ENCODE assay signal across 15 cellular contexts in the genomic region with DNA sequence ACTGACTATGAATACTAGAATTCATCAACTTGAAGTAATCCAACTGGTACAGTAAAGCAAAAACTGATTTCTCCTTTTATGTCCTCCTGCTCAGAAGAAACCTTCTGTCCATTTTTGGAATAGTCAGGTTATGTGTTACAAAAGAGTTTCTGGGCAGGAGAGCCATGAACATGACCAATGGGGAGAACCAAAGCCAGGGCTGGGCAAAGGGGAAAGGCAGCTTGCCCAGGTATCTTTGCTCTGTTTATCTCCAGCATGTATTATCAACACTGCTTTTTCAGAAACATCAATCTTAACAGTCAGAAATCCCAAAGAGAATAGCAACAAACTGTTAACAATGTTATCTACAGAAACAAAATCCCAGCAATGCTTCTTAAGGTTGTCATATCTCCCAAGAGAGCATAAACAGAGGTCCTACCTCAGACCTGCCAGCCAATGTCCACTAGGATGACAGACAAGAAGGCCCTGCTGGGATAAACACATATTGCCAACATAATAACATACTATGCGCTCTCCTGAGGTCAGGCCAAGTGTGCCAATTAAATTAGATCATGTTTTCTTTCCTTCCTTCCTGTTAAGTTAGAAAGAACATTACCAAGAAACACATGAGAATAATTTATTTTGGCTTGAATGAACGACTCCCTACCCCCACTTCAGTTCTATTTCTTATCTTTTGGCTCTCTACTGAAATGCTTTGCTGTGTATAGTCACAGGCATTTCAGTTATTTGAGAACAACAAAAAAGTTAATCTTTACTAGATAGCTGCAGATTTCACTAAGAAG. TPM values are rescaled to one million over a fixed set of nuclear protein-coding genes. Genes with fewer than 3 reads are reported as not detected.
DNase-seq lines count a peak whose midpoint lies in the region; ATAC-seq, FAIRE-seq and TF ChIP-seq lines count a peak whose summit lies in the region.
"Had no signal": no experiment of that assay in that cellular context is flagged by ENCODE, and none has a peak within 500 bp of the region (broad histone marks: within the 10 kb centered on the region; RNA-seq: fewer than 3 reads in every experiment).

No MANE protein-coding gene starts in this region.

- no peaks in the 10 kb centered on the region for H3K9me3 Mint-ChIP-seq in Caco-2 (ENCODE audit: unreplicated experiment)
- H3K9me3 Mint-ChIP-seq in naive thymus-derived CD8-positive, alpha-beta T cell: no peaks in the 10 kb centered on the region
- H3K9me3 Mint-ChIP-seq: CD14-positive monocyte; immature natural killer cell; T-helper 1 cell treated with Interleukin-12 subunit alpha and Interleukin-12 subunit beta and Interleukin-4 antibody, amounts not matched to agents 30 μg/mL and 1 μg/mL, for 36 hours had no signal

- H3K36me3 Mint-ChIP-seq in Caco-2 (ENCODE audit: insufficient read depth, unreplicated experiment): peaks cover 33% of the 10 kb centered on the region
- peaks cover 0 to 94% (median 27%) of the 10 kb centered on the region in 3 donors for H3K36me3 Mint-ChIP-seq in naive thymus-derived CD8-positive, alpha-beta T cell

- H3K27ac ChIP-seq in heart left ventricle: peak overlapping the region; percentile 19 to 69 (median 50)
- H3K27ac ChIP-seq in pancreas: peak overlapping the region; percentile 40 to 72 (median 58)

- peak overlapping the region; percentile 47 for H3K4me3 Mint-ChIP-seq in Caco-2 (ENCODE audit: unreplicated experiment)
- H3K4me3 Mint-ChIP-seq in naive thymus-derived CD8-positive, alpha-beta T cell: no peak overlapping the region
- H3K4me3 Mint-ChIP-seq: CD14-positive monocyte; immature natural killer cell; T-helper 1 cell treated with Interleukin-12 subunit alpha and Interleukin-12 subunit beta and Interleukin-4 antibody, amounts not matched to agents 30 μg/mL and 1 μg/mL, for 36 hours had no signal

- intact Hi-C loops in Caco-2 (cut with micrococcal nuclease; ENCODE audit: unreplicated experiment): loop anchor here (1.0 to 2.0 kb wide), 3 partner anchors 14 to 37 kb away; a partner anchor contains a TSS
- intact Hi-C loops in heart left ventricle (cut with DNase I): no loop called here
- intact Hi-C loops in pancreas (cut with DNase I): no loop called here

- FAIRE-seq in pancreas (lab: Jason Lieb, UNC): no peak

- TF ChIP-seq POLR2A in heart left ventricle (IDR thresholded peaks at IDR 0.05): no peak

- peaks cover 1% of the 10 kb centered on the region; the same call in 1 of the 2 replicates for H3K36me3 ChIP-seq in Caco-2 (ENCODE audit: control insufficient read depth, insufficient read depth, low read length)
- peaks cover 53% of the 10 kb centered on the region for H3K36me3 ChIP-seq in adipocyte (ENCODE audit: control insufficient read depth, insufficient read depth, low read length, severe bottlenecking)
- H3K36me3 ChIP-seq in heart left ventricle: peaks cover 0 to 93% (median 64%) of the 10 kb centered on the region in 9 donors
- peaks cover 0 to 12% (median 0%) of the 10 kb centered on the region in 3 donors for H3K36me3 ChIP-seq in pancreas

- no peaks in the 10 kb centered on the region for H3K27me3 ChIP-seq in Caco-2 (replicated peaks; ENCODE audit: control insufficient read depth, insufficient read depth, low read length)
- no peaks in the 10 kb centered on the region for H3K27me3 ChIP-seq in adipocyte (replicated peaks; ENCODE audit: control insufficient read depth, insufficient read depth, low read length)
- H3K27me3 ChIP-seq in heart left ventricle: no peaks in the 10 kb centered on the region
- H3K27me3 ChIP-seq in pancreas: no peaks in the 10 kb centered on the region

- CTCF ChIA-PET in Caco-2 (lab: Charles Lee): interaction anchor here (1.1 to 1.3 kb wide), 2 partner anchors 39 to 72 kb away, joined by 3 read pairs; no protein-coding TSS in a partner anchor

- TF ChIP-seq CTCF in Caco-2 (IDR thresholded peaks at IDR 0.05; ENCODE audit: insufficient read depth in 1 of 2, low read depth in 1 of 2, low read length in 1 of 2, severe bottlenecking in 1 of 2, unreplicated experiment in 1 of 2) (no peak), heart left ventricle (IDR thresholded peaks at IDR 0.05) (no peak), pancreas (IDR thresholded peaks at IDR 0.05) (no peak)

- no peaks in the 10 kb centered on the region for H3K27me3 Mint-ChIP-seq in Caco-2 (ENCODE audit: insufficient read depth, unreplicated experiment)
- no peaks in the 10 kb centered on the region for H3K27me3 Mint-ChIP-seq in naive thymus-derived CD8-positive, alpha-beta T cell

- no TSS peak for BruUV-seq in Caco-2 (replicated peaks; lab: Mats Ljungman, UMichigan)

- WGBS in heart left ventricle, 4 donors: 10 to 17% (median 14%) methylated on average over 2 of the region's 2 CpGs
- 7% methylated on average over 2 of the region's 2 CpGs for WGBS in pancreas, 2 donors

- no peak overlapping the region for H3K9ac ChIP-seq in adipocyte (ENCODE audit: low read length)

- peak overlapping the region; percentile 73 for H3K27ac Mint-ChIP-seq in Caco-2 (ENCODE audit: unreplicated experiment)
- peak overlapping the region in 1 of 10 donors; percentile 60 for H3K27ac Mint-ChIP-seq in naive thymus-derived CD8-positive, alpha-beta T cell
- H3K27ac Mint-ChIP-seq: CD14-positive monocyte; T-helper 1 cell treated with Interleukin-12 subunit alpha and Interleukin-12 subunit beta and Interleukin-4 antibody, amounts not matched to agents 30 μg/mL and 1 μg/mL, for 36 hours had no signal

- no peak overlapping the region for H3K4me3 ChIP-seq in Caco-2 (ENCODE audit: low read depth, low read length)
- no peak overlapping the region for H3K4me3 ChIP-seq in adipocyte (ENCODE audit: low read length)
- H3K4me3 ChIP-seq in heart left ventricle: no peak overlapping the region
- H3K4me3 ChIP-seq in pancreas: no peak overlapping the region

- DNase-seq in Caco-2: peak; percentile 63 to 67
- DNase-seq in adipocyte (ENCODE audit: low read depth): peak; percentile 60
- no peak for DNase-seq in heart left ventricle
- peak in 3 of 6 donors; percentile 23 to 32 (median 29) for DNase-seq in pancreas
- no peak for DNase-seq in HT-29 (ENCODE audit: low spot score)
- DNase-seq in naive thymus-derived CD8-positive, alpha-beta T cell: no peak
- DNase-seq: amniotic stem cell, erythroblast, immature natural killer cell, NCI-H187, posterior cingulate gyrus had no signal

- POLR2A ChIA-PET in Caco-2 (lab: Charles Lee): no interaction called here
- POLR2A ChIA-PET in naive thymus-derived CD8-positive, alpha-beta T cell (lab: Charles Lee): no interaction called here

- H3K4me1 ChIP-seq in Caco-2 (peaks cover 32% of the 10 kb centered on the region), adipocyte (ENCODE audit: control insufficient read depth, insufficient read depth, low read length) (peaks cover 16% of the 10 kb centered on the region), heart left ventricle (peaks cover 3 to 33% (median 19%) of the 10 kb centered on the region in 12 donors), pancreas (peaks cover 8 to 26% (median 25%) of the 10 kb centered on the region in 3 donors)

- H3K4me1 Mint-ChIP-seq in Caco-2 (ENCODE audit: low read depth, unreplicated experiment): peaks cover 21% of the 10 kb centered on the region
- H3K4me1 Mint-ChIP-seq in naive thymus-derived CD8-positive, alpha-beta T cell: peaks cover 0 to 6% (median under 1%) of the 10 kb centered on the region in 4 donors
- H3K4me1 Mint-ChIP-seq: CD14-positive monocyte had no signal

- no peaks in the 10 kb centered on the region for H3K9me3 ChIP-seq in Caco-2
- no peaks in the 10 kb centered on the region for H3K9me3 ChIP-seq in adipocyte (ENCODE audit: control insufficient read depth, low read length)
- no peaks in the 10 kb centered on the region for H3K9me3 ChIP-seq in heart left ventricle
- no peaks in the 10 kb centered on the region for H3K9me3 ChIP-seq in pancreas

- peak; percentile 57 to 78 (median 72) for ATAC-seq in heart left ventricle
- ATAC-seq in pancreas: peak; percentile 91 to 93 (median 92)
- ATAC-seq in naive thymus-derived CD8-positive, alpha-beta T cell: no peak
- ATAC-seq in HG03460 (IDR thresholded peaks at IDR 0.05; ENCODE audit: unreplicated experiment): no peak
- ATAC-seq in GM18498 (IDR thresholded peaks at IDR 0.05; ENCODE audit: unreplicated experiment): no peak

RNA-seq across cellular contexts. Expression of a gene that starts 28.0 kb away (rescaled TPM):
- total RNA-seq in Caco-2 (2022): 56.1 and 57.4 TPM in 2 replicates
- 10 to 100 TPM; 11.1 to 26.2 (median 15.4) TPM for total RNA-seq in heart left ventricle
- 10 to 100 TPM in 1 of 2 donors, 1 to 10 TPM in 1; 5.3 to 22.1 TPM for polyA plus RNA-seq in heart left ventricle
- 10 to 100 TPM; 16.3 to 24.6 (median 17.6) TPM for total RNA-seq in pancreas
- 10 to 100 TPM; 11.8 to 22.7 TPM for polyA plus RNA-seq in pancreas
- total RNA-seq in HT-29 (2014; rRNA removed; shearing (Covaris generic)): 1.8 and 3.9 TPM in 2 replicates
- 10 to 100 TPM; 50.2 to 52.0 TPM for total RNA-seq in naive thymus-derived CD8-positive, alpha-beta T cell
- 10 to 100 TPM; 17.6 to 28.3 (median 25.4) TPM for polyA plus RNA-seq in naive thymus-derived CD8-positive, alpha-beta T cell

RNA-seq across cellular contexts. Expression of a gene that starts 28.2 kb away (rescaled TPM):
- total RNA-seq in Caco-2 (2022) (15.0 and 20.6 TPM in 2 replicates), heart left ventricle (1 to 10 TPM in 1 of 9 donors, under 1 TPM in 4, not detected in 4; 0.10 to 1.8 (median 0.17) TPM), pancreas (under 1 TPM; 0.46 to 0.98 (median 0.87) TPM)
- polyA plus RNA-seq in heart left ventricle (under 1 TPM; 0.04 to 0.73 TPM), pancreas (1 to 10 TPM in 1 of 2 donors, under 1 TPM in 1; 0.42 to 3.1 TPM)
- total RNA-seq in HT-29 (2014; rRNA removed; shearing (Covaris generic)): not detected in 2 replicates
- total RNA-seq in naive thymus-derived CD8-positive, alpha-beta T cell: not detected
- polyA plus RNA-seq in naive thymus-derived CD8-positive, alpha-beta T cell: under 1 TPM in 2 of 3 donors, not detected in 1; 0.05 to 0.16 TPM
- polyA plus RNA-seq: CD14-positive monocyte had no signal

Comparison
In these comparisons a context has a peak if more than half of its experiments do, and no peak if none do; other contexts are left out.
1. DNase-seq: peak in Caco-2 (2 of 2) and adipocyte (single experiment); none in heart left ventricle (0 of 5), HT-29 (single experiment) and naive thymus-derived CD8-positive, alpha-beta T cell (0 of 10).
2. ATAC-seq: peak in heart left ventricle (4 of 4) and pancreas (4 of 4); none in naive thymus-derived CD8-positive, alpha-beta T cell (0 of 2), HG03460 (single experiment) and GM18498 (single experiment).